9 cellular contexts compared by ENCODE assay signal in genomic region chr12:128820723-128821432, GRCh38. TPM values are rescaled to one million over a fixed set of nuclear protein-coding genes. Genes with fewer than 3 reads are reported as not detected.
DNase-seq lines count a peak whose midpoint lies in the region; ATAC-seq and TF ChIP-seq lines count a peak whose summit lies in the region.
"Had no signal": no experiment of that assay in that cellular context is flagged by ENCODE, and none has a peak within 500 bp of the region (broad histone marks: within the 10 kb centered on the region; RNA-seq: fewer than 3 reads in every experiment).

No MANE protein-coding gene starts in this region.

- peak; percentile 76 to 78 for TF ChIP-seq POLR2A in gastrocnemius medialis (IDR thresholded peaks at IDR 0.05)

- ATAC-seq in GM18499 (IDR thresholded peaks at IDR 0.05; ENCODE audit: insufficient read depth, unreplicated experiment), result peak; percentile 34
- peak; percentile 53 for ATAC-seq in GM21381 (IDR thresholded peaks at IDR 0.05; ENCODE audit: unreplicated experiment)
- ATAC-seq in HG03565 (IDR thresholded peaks at IDR 0.05; ENCODE audit: unreplicated experiment), result peak; percentile 42
- peak; percentile 23 to 24 for ATAC-seq in gastrocnemius medialis
- ATAC-seq: Panc1 had no signal

- no peaks in the 10 kb centered on the region for H3K27me3 ChIP-seq in gastrocnemius medialis
- H3K27me3 ChIP-seq in WERI-Rb-1 (ENCODE audit: insufficient read depth, low read depth, severe bottlenecking), result no peaks in the 10 kb centered on the region

- H3K27ac ChIP-seq in gastrocnemius medialis (peak overlapping the region; percentile 86 to 98 (median 96)), WERI-Rb-1 (no peak overlapping the region)

- peak overlapping the region; percentile 24 for H3K27ac Mint-ChIP-seq in chondrocyte (ENCODE audit: unreplicated experiment)

- no peaks in the 10 kb centered on the region for H3K9me3 Mint-ChIP-seq in chondrocyte (ENCODE audit: low read depth)

- DNase-seq in chondrocyte (ENCODE audit: low spot score), result no peak
- peak; percentile 77 to 88 for DNase-seq in gastrocnemius medialis
- no peak for DNase-seq in stimulated activated CD8-positive, alpha-beta memory T cell treated with anti-CD3 and anti-CD28 coated beads, Interleukin-4, amount 100 ng/mL, for 48 hours
- no peak for DNase-seq in WERI-Rb-1
- no peak for DNase-seq in NCI-H1694 (lab: John Stamatoyannopoulos, UW)

- no peak overlapping the region for H3K4me3 Mint-ChIP-seq in chondrocyte (ENCODE audit: unreplicated experiment)

- H3K4me3 ChIP-seq in gastrocnemius medialis (peak overlapping the region in 1 of 4 donors; percentile 6), WERI-Rb-1 (ENCODE audit: low read depth, low read length) (no peak overlapping the region)

- H3K36me3 ChIP-seq in gastrocnemius medialis (no peaks in the 10 kb centered on the region), WERI-Rb-1 (peaks cover 21% of the 10 kb centered on the region)

- no peaks in the 10 kb centered on the region for H3K27me3 Mint-ChIP-seq in chondrocyte (ENCODE audit: low read depth)

- TF ChIP-seq CTCF in chondrocyte (IDR thresholded peaks at IDR 0.05) (no peak), gastrocnemius medialis (IDR thresholded peaks at IDR 0.05 in 4 of 5, conservative IDR thresholded peaks at IDR 0.05 in 1 of 5) (no peak), WERI-Rb-1 (IDR thresholded peaks at IDR 0.05; ENCODE audit: low read depth, low read length) (no peak)

- in situ Hi-C loops in gastrocnemius medialis (cut with MboI; ENCODE audit: low sequenced_read_pairs in 4 of 4), result no loop called here

- H3K9me3 ChIP-seq in gastrocnemius medialis (no peaks in the 10 kb centered on the region), WERI-Rb-1 (ENCODE audit: severe bottlenecking) (no peaks in the 10 kb centered on the region)

- H3K36me3 Mint-ChIP-seq in chondrocyte (ENCODE audit: low read depth), result peaks cover 6% of the 10 kb centered on the region

- intact Hi-C loops in gastrocnemius medialis (cut with DNase I; ENCODE audit: low total_unique reads), result loop anchor here (1.0 to 5.0 kb wide), 2 partner anchors 24 to 34 kb away; no protein-coding TSS in a partner anchor

- H3K4me1 ChIP-seq in gastrocnemius medialis, result peaks cover 77 to 84% of the 10 kb centered on the region in 2 donors

- peaks cover 66% of the 10 kb centered on the region for H3K4me1 Mint-ChIP-seq in chondrocyte (ENCODE audit: low read depth)

RNA-seq across cellular contexts. Expression of gene SLC15A4, which starts 2.9 kb away (rescaled TPM):
- total RNA-seq in chondrocyte (31.7 to 35.0 TPM (median 34.0 TPM) in 3 replicates), gastrocnemius medialis (100 to 1,000 TPM in 1 of 4 donors, 10 to 100 TPM in 3; 59.8 to 122 (median 79.1) TPM)

RNA-seq across cellular contexts. Expression of gene GLT1D1, which starts 32.4 kb away (rescaled TPM):
- 0.22 to 0.44 TPM (median 0.27 TPM) in 3 replicates for total RNA-seq in chondrocyte
- total RNA-seq in gastrocnemius medialis, result 1 to 10 TPM; 1.0 to 4.9 (median 3.0) TPM

Comparison
In these comparisons a context has a peak if more than half of its experiments do, and no peak if none do; other contexts are left out.
1. DNase-seq: peak in gastrocnemius medialis (2 of 2); none in chondrocyte (single experiment), stimulated activated CD8-positive, alpha-beta memory T cell treated with anti-CD3 and anti-CD28 coated beads, Interleukin-4, amount 100 ng/mL, for 48 hours (single experiment), WERI-Rb-1 (single experiment) and NCI-H1694 (single experiment).
2. Peak in every context shown above with its lines, with median percentiles within 50 percentile points of each other: ATAC-seq.